ENCODE assay signal across 19 cellular contexts in the genomic region with DNA sequence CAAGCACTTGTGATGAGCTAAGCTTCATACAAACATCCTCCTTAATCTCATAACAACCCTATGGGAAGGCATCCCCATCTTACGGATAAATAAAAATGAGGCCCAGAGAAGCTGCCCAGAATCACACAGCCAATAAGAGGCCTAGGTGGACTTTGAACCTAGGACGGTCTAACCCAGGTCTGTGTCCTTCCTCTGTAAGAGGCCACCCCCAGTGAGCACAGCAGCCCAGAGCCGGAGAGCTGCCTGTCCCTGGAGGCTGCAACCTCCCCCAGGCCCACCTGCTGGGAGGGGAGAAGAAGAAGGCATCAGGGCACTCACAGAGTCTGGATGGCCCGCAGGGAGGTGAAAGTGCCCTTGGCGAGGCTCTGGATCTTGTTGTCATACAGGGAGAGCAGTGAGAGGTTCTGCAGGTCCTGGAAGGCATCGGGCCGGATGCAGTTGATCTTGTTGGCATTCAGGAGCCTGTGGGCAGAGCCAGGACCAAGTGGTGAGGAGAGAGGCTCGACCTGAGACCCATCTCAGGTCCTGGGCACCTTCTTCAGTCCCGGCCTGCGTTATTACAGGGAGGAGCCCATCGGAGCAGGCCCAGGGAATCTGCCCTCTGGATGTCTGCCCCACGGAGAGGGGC.
DNase-seq lines count a peak whose midpoint lies in the region; ATAC-seq and TF ChIP-seq lines count a peak whose summit lies in the region.
"Had no signal": no experiment of that assay in that cellular context is flagged by ENCODE, and none has a peak within 500 bp of the region (broad histone marks: within the 10 kb centered on the region; RNA-seq: fewer than 3 reads in every experiment).

No MANE protein-coding gene starts in this region.

- no peaks in the 10 kb centered on the region for H3K79me2 ChIP-seq in osteoblast (ENCODE audit: insufficient read depth, low read length)

- no peak overlapping the region for H3K18ac ChIP-seq in IMR-90 (ENCODE audit: low read depth, low read length)

- dilution Hi-C loops in IMR-90 (cut with HindIII; ENCODE audit: low sequenced_read_pairs, unreplicated experiment): no loop called here

- intact Hi-C loops in IMR-90 (cut with micrococcal nuclease) (no loop called here), upper lobe of right lung (cut with DNase I) (no loop called here)

- no peak overlapping the region for H4K91ac ChIP-seq in IMR-90 (ENCODE audit: insufficient read depth, low read depth, low read length)

- no peaks in the 10 kb centered on the region for H4K20me1 ChIP-seq in IMR-90 (ENCODE audit: insufficient read depth, low read length)
- H4K20me1 ChIP-seq in osteoblast (ENCODE audit: insufficient read depth, low read length): no peaks in the 10 kb centered on the region

- POLR2A ChIA-PET in IMR-90 (lab: Charles Lee; ENCODE audit: unreplicated experiment): no interaction called here

- no peak overlapping the region for H3K14ac ChIP-seq in IMR-90 (replicated peaks; ENCODE audit: low read depth, low read length)

- H2BK5ac ChIP-seq in IMR-90 (ENCODE audit: low read depth, low read length, poor library complexity, severe bottlenecking): no peak overlapping the region

- H3K4me3 ChIP-seq in IMR-90 (ENCODE audit: insufficient read depth, low read depth, low read length) (no peak overlapping the region), osteoblast (ENCODE audit: insufficient read depth, low read length) (no peak overlapping the region), upper lobe of right lung (no peak overlapping the region)
- H3K4me3 ChIP-seq: A549 had no signal

- in situ Hi-C loops in IMR-90 (cut with MboI; ENCODE audit: low sequenced_read_pairs): no loop called here

- no peak overlapping the region for H3K27ac Mint-ChIP-seq in stimulated activated naive CD8-positive, alpha-beta T cell treated with anti-CD3 and anti-CD28 coated beads, Interleukin-15, amount 100 ng/mL, for 72 hours
- H3K27ac Mint-ChIP-seq: CD4-positive, alpha-beta memory T cell had no signal

- H3K9me1 ChIP-seq in IMR-90 (ENCODE audit: insufficient read depth, low read length): no peaks in the 10 kb centered on the region

- H3K4me2 ChIP-seq in IMR-90 (ENCODE audit: low read depth, low read length) (no peak overlapping the region), osteoblast (ENCODE audit: insufficient read depth, low read length) (no peak overlapping the region)
- H3K4me2 ChIP-seq: A549 had no signal

- peak; percentile 19 for ATAC-seq in stimulated activated naive CD8-positive, alpha-beta T cell treated with anti-CD3 and anti-CD28 coated beads, Interleukin-15, Interleukin-2, amounts not matched to agents 100 U/mL and 50 U/mL, for 24 hours
- no peak for ATAC-seq in stimulated activated naive CD8-positive, alpha-beta T cell treated with anti-CD3 and anti-CD28 coated beads, Interleukin-15, amount 100 ng/mL, for 72 hours
- ATAC-seq in IMR-90 (ENCODE audit: low read depth) (no peak), upper lobe of right lung (no peak), HG02588 (IDR thresholded peaks at IDR 0.05; ENCODE audit: unreplicated experiment) (no peak), HG02884 (IDR thresholded peaks at IDR 0.05; ENCODE audit: unreplicated experiment) (no peak)
- ATAC-seq: A549 had no signal

- peaks cover 42% of the 10 kb centered on the region for H3K27me3 ChIP-seq in IMR-90 (ENCODE audit: control insufficient read depth, insufficient read depth, low read length)
- peaks cover 7% of the 10 kb centered on the region for H3K27me3 ChIP-seq in osteoblast (ENCODE audit: insufficient read depth, low read length)
- no peaks in the 10 kb centered on the region for H3K27me3 ChIP-seq in upper lobe of right lung

- H2AK5ac ChIP-seq in IMR-90 (ENCODE audit: low read depth, low read length): no peak overlapping the region

- no peak overlapping the region for H3K9ac ChIP-seq in IMR-90 (ENCODE audit: low read depth, low read length)

- no peaks in the 10 kb centered on the region for H3K9me3 Mint-ChIP-seq in stimulated activated naive CD8-positive, alpha-beta T cell treated with anti-CD3 and anti-CD28 coated beads, Interleukin-15, amount 100 ng/mL, for 72 hours
- H3K9me3 Mint-ChIP-seq: CD4-positive, alpha-beta memory T cell had no signal

- WGBS in IMR-90 (ENCODE audit: extremely low coverage in 2 of 2, insufficient read length in 1 of 2), 2 experiments: 80% methylated on average over 5 of the region's 12 CpGs; no CpG with 5 or more reads in 1 of the 2 experiments

- no peak for DNase-seq in stimulated activated naive CD8-positive, alpha-beta T cell treated with anti-CD3 and anti-CD28 coated beads, Interleukin-15, Interleukin-2, amounts not matched to agents 100 U/mL and 50 U/mL, for 24 hours
- no peak for DNase-seq in stimulated activated naive CD8-positive, alpha-beta T cell treated with anti-CD3 and anti-CD28 coated beads, Interleukin-15, amount 100 ng/mL, for 72 hours
- no peak for DNase-seq in IMR-90
- peak; percentile 56 for DNase-seq in osteoblast (ENCODE audit: insufficient read length, low spot score, missing footprints)
- peak; percentile 53 for DNase-seq in upper lobe of right lung
- DNase-seq in hypothalamus (lab: John Stamatoyannopoulos, UW): no peak
- DNase-seq: 8988T; C1 segment of cervical spinal cord; Calu3; CD4-positive, alpha-beta memory T cell; COR-L47; DMS53; DMS79 treated with DMSO at 0.1 percent for 48 hours; GF-D8; GOT3; HCEC 1CT had no signal

- TF ChIP-seq POLR2A in IMR-90 (IDR thresholded peaks at IDR 0.05; ENCODE audit: low read depth, low read length): no peak

- H2BK120ac ChIP-seq in IMR-90 (ENCODE audit: low read depth, low read length): no peak overlapping the region

- no peaks in the 10 kb centered on the region for H3K4me1 Mint-ChIP-seq in stimulated activated naive CD8-positive, alpha-beta T cell treated with anti-CD3 and anti-CD28 coated beads, Interleukin-15, amount 100 ng/mL, for 72 hours
- H3K4me1 Mint-ChIP-seq: CD4-positive, alpha-beta memory T cell had no signal

- TF ChIP-seq CTCF in IMR-90 (conservative IDR thresholded peaks at IDR 0.05; ENCODE audit: low read depth, low read length): no peak
- no peak for TF ChIP-seq CTCF in osteoblast (IDR thresholded peaks at IDR 0.05; ENCODE audit: extremely low read depth, low read depth, low read length)
- TF ChIP-seq CTCF in upper lobe of right lung (IDR thresholded peaks at IDR 0.05): no peak

- no peak for TF ChIP-seq RAD21 in IMR-90 (IDR thresholded peaks at IDR 0.05; ENCODE audit: low read length)

- H3K4me3 Mint-ChIP-seq in stimulated activated naive CD8-positive, alpha-beta T cell treated with anti-CD3 and anti-CD28 coated beads, Interleukin-15, amount 100 ng/mL, for 72 hours: no peak overlapping the region
- H3K4me3 Mint-ChIP-seq: CD4-positive, alpha-beta memory T cell had no signal

- H3K9me3 ChIP-seq in IMR-90 (ENCODE audit: control insufficient read depth, insufficient read depth, low read length) (no peaks in the 10 kb centered on the region; the same call in 1 of the 2 replicates), osteoblast (ENCODE audit: low read depth, low read length) (no peaks in the 10 kb centered on the region), upper lobe of right lung (no peaks in the 10 kb centered on the region)

- CTCF ChIA-PET in IMR-90 (lab: Yijun Ruan, JAX): interaction anchor here (1.9 to 3.1 kb wide), 2 partner anchors 17 to 19 kb away, joined by 7 to 10 read pairs; no protein-coding TSS in a partner anchor

- H3K79me1 ChIP-seq in IMR-90 (ENCODE audit: low read depth in 1 of 2, low read length in 2 of 2): no peaks in the 10 kb centered on the region

- no peak overlapping the region for H3K4ac ChIP-seq in IMR-90 (ENCODE audit: low read depth, low read length)

- no peak overlapping the region for H4K8ac ChIP-seq in IMR-90 (ENCODE audit: low read depth in 2 of 2, low read length in 2 of 2)

- no peak overlapping the region for H2BK20ac ChIP-seq in IMR-90 (ENCODE audit: low read depth, low read length)

- H2AFZ ChIP-seq in IMR-90 (replicated peaks; ENCODE audit: low read length, poor library complexity) (peak overlapping the region; percentile 63), osteoblast (ENCODE audit: low read length) (no peak overlapping the region)

- no peak overlapping the region for H4K5ac ChIP-seq in IMR-90 (ENCODE audit: low read depth, low read length)

- no peak overlapping the region for H2AK9ac ChIP-seq in IMR-90 (replicated peaks; ENCODE audit: low read depth, low read length, poor library complexity)

- no peak overlapping the region for H3K27ac ChIP-seq in IMR-90 (ENCODE audit: insufficient read depth, low read length)
- no peak overlapping the region for H3K27ac ChIP-seq in osteoblast (ENCODE audit: low read depth, low read length)
- H3K27ac ChIP-seq in upper lobe of right lung: no peak overlapping the region
- H3K27ac ChIP-seq: A549 had no signal

- H3K56ac ChIP-seq in IMR-90 (ENCODE audit: extremely low read depth, insufficient read depth, low read length): no peak overlapping the region

- no peak overlapping the region for H2BK15ac ChIP-seq in IMR-90 (ENCODE audit: low read depth, low read length)

- no TSS peak for BruUV-seq in IMR-90 (replicated peaks; lab: Mats Ljungman, UMichigan)

- H3K27me3 Mint-ChIP-seq in stimulated activated naive CD8-positive, alpha-beta T cell treated with anti-CD3 and anti-CD28 coated beads, Interleukin-15, amount 100 ng/mL, for 72 hours: no peaks in the 10 kb centered on the region
- H3K27me3 Mint-ChIP-seq: CD4-positive, alpha-beta memory T cell had no signal

- H3K36me3 ChIP-seq in IMR-90 (ENCODE audit: control insufficient read depth, insufficient read depth, low read length) (no peaks in the 10 kb centered on the region), osteoblast (ENCODE audit: insufficient read depth, low read length) (no peaks in the 10 kb centered on the region), upper lobe of right lung (no peaks in the 10 kb centered on the region)

- no peak overlapping the region for H3K23ac ChIP-seq in IMR-90 (ENCODE audit: low read depth, low read length)

- no peaks in the 10 kb centered on the region for H3K4me1 ChIP-seq in IMR-90 (ENCODE audit: control insufficient read depth, insufficient read depth, low read length)
- H3K4me1 ChIP-seq in osteoblast (ENCODE audit: insufficient read depth, low read length): no peaks in the 10 kb centered on the region
- no peaks in the 10 kb centered on the region for H3K4me1 ChIP-seq in upper lobe of right lung
- H3K4me1 ChIP-seq: A549 had no signal

TF ChIP-seq in IMR-90, 13 proteins besides CTCF, POLR2A, EP300 and RAD21 (continues in another document):
- TF ChIP-seq MAFK (IDR thresholded peaks at IDR 0.05; ENCODE audit: low read depth, low read length): no peak
- no peak for TF ChIP-seq CEBPB (IDR thresholded peaks at IDR 0.05; ENCODE audit: low read depth, low read length)
- TF ChIP-seq MAZ (IDR thresholded peaks at IDR 0.05; ENCODE audit: borderline replicate concordance, low read depth, low read length): no peak

Comparison
In these comparisons a context has a peak if more than half of its experiments do, and no peak if none do; other contexts are left out.
1. DNase-seq: peak in osteoblast (single experiment) and upper lobe of right lung (single experiment); none in stimulated activated naive CD8-positive, alpha-beta T cell treated with anti-CD3 and anti-CD28 coated beads, Interleukin-15, Interleukin-2, amounts not matched to agents 100 U/mL and 50 U/mL, for 24 hours (single experiment), stimulated activated naive CD8-positive, alpha-beta T cell treated with anti-CD3 and anti-CD28 coated beads, Interleukin-15, amount 100 ng/mL, for 72 hours (0 of 2), IMR-90 (single experiment) and hypothalamus (0 of 51).